Comparison of ENCODE assay signal across 8 cellular contexts in the genomic region with DNA sequence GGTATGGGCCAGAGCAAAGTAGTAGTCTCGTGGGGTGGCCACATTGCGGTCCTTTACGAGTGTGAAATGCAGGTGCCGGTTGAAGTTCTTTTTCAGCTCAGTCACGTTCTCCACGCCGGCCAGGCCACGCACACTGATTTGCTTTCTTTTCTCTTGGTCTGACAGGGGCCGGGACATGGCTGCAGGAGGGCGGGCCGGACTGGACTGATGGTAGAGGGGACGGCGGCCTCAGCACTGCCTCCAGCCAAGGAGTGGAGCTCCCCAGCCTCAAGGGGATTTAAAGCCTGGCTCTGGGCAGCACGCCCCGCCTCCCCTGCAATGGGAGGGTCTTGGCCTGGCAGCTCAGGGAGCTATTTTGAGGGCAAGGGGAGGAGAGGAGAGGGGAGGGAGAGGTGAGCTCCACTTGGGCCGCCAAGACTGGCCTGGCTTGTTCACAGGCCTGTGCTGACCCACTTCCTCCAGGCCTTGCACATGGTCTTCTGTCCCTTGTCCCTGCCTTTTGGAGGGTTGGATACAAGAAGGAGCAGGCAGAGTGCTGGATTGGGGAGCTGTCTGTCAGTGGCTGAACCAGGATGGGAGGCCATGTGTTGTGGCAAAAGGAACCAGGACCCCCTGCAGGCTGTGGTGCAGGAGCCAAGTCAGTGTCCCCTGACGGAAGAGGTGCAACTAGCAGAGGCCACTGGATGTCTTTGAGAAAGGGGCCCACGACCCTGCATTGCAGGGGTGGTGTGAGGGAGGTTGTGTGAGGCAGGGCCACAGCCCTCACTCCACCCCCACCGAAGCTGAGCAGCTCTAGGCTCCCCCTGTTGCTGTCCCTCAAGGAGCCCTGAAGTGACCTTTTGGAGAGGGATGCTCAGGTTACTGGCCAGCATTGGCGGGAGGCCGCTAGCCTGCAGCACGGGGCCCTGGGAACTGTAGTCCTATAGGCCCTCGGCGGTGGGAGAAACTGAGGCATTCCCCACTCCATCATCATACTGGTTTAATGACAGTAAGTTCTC. TPM values are rescaled to one million over a fixed set of nuclear protein-coding genes. Genes with fewer than 3 reads are reported as not detected.
DNase-seq lines count a peak whose midpoint lies in the region; ATAC-seq and TF ChIP-seq lines count a peak whose summit lies in the region.

A gene (minus strand): TSS at position 253 of the 998 bp plus-strand sequence. CDS start 76 bp downstream, at position 177.

- H3K9ac ChIP-seq in HUES6 (ENCODE audit: low read length): peak within 1 kb of the TSS; percentile 34

- H3K27me3 Mint-ChIP-seq in activated naive CD8-positive, alpha-beta T cell: no peaks in the 10 kb centered on the region

- TF ChIP-seq CTCF in sigmoid colon (IDR thresholded peaks at IDR 0.05): no peak

- no peaks in the 10 kb centered on the region for H3K27me3 ChIP-seq in HUES6 (ENCODE audit: control insufficient read depth, insufficient read depth, low read length)
- no peaks in the 10 kb centered on the region for H3K27me3 ChIP-seq in sigmoid colon

- intact Hi-C loops in sigmoid colon (cut with DNase I): no loop called here

- DNase-seq in hypothalamus (lab: John Stamatoyannopoulos, UW) (peak in 30 of 51 donors; percentile 19 to 85 (median 56)), sigmoid colon (peak; percentile 93), NCI-H526 treated with DMSO at 0.1 percent for 48 hours (lab: John Stamatoyannopoulos, UW) (no peak)

- H3K9me3 ChIP-seq in HUES6 (ENCODE audit: control insufficient read depth, insufficient read depth, low read depth, low read length): no peaks in the 10 kb centered on the region
- no peaks in the 10 kb centered on the region for H3K9me3 ChIP-seq in sigmoid colon

- peaks cover 3% of the 10 kb centered on the region for H3K36me3 Mint-ChIP-seq in activated naive CD8-positive, alpha-beta T cell

- H3K4me1 Mint-ChIP-seq in activated naive CD8-positive, alpha-beta T cell (ENCODE audit: low read depth): peaks cover 66% of the 10 kb centered on the region

- H3K27ac ChIP-seq in HUES6 (ENCODE audit: low read depth, low read length) (no peak within 1 kb of the TSS), sigmoid colon (peak within 1 kb of the TSS; percentile 81 to 88 (median 84))

- no peaks in the 10 kb centered on the region for H3K9me3 Mint-ChIP-seq in activated naive CD8-positive, alpha-beta T cell (ENCODE audit: low read depth)

- no peak for TF ChIP-seq EP300 in sigmoid colon (IDR thresholded peaks at IDR 0.05)

- peak within 1 kb of the TSS; percentile 84 for H3K27ac Mint-ChIP-seq in activated naive CD8-positive, alpha-beta T cell

- ATAC-seq in HG03039 (IDR thresholded peaks at IDR 0.05; ENCODE audit: unreplicated experiment): no peak
- ATAC-seq in GM18498 (IDR thresholded peaks at IDR 0.05; ENCODE audit: unreplicated experiment): no peak
- ATAC-seq in HG03045 (IDR thresholded peaks at IDR 0.05; ENCODE audit: unreplicated experiment): no peak

- H3K36me3 ChIP-seq in HUES6 (ENCODE audit: control insufficient read depth, insufficient read depth, low read length) (peaks cover 20% of the 10 kb centered on the region), sigmoid colon (peaks cover 8 to 21% (median 16%) of the 10 kb centered on the region in 4 donors)

- peak within 1 kb of the TSS; percentile 28 for H3K4me3 Mint-ChIP-seq in activated naive CD8-positive, alpha-beta T cell

- peak; percentile 37 to 44 for TF ChIP-seq POLR2A in sigmoid colon (IDR thresholded peaks at IDR 0.05)

- 71 to 74% methylated on average over 24 of the region's 24 CpGs for WGBS in sigmoid colon, 2 donors

- H3K4me3 ChIP-seq in HUES6 (ENCODE audit: low read depth, low read length): no peak within 1 kb of the TSS
- peak within 1 kb of the TSS; percentile 0 to 49 (median 41) for H3K4me3 ChIP-seq in sigmoid colon

- peaks cover 56% of the 10 kb centered on the region for H3K4me1 ChIP-seq in HUES6 (ENCODE audit: control insufficient read depth, insufficient read depth, low read length)
- peaks cover 0 to 70% (median 69%) of the 10 kb centered on the region in 4 donors for H3K4me1 ChIP-seq in sigmoid colon

RNA-seq across cellular contexts. Expression of the gene that starts here (rescaled TPM):
- 10 to 100 TPM; 10.5 to 42.1 (median 27.1) TPM for total RNA-seq in sigmoid colon
- 1 to 10 TPM in 2 of 3 donors, under 1 TPM in 1; 0.23 to 2.1 (median 1.8) TPM for polyA plus RNA-seq in sigmoid colon
